In genomic region chr12:27014085-27014858, GRCh38 we compare ENCODE assay signal across 8 cellular contexts. TPM values are rescaled to one million over a fixed set of nuclear protein-coding genes. Genes with fewer than 3 reads are reported as not detected.
DNase-seq lines count a peak whose midpoint lies in the region; ATAC-seq lines count a peak whose summit lies in the region.

A gene with protein sequence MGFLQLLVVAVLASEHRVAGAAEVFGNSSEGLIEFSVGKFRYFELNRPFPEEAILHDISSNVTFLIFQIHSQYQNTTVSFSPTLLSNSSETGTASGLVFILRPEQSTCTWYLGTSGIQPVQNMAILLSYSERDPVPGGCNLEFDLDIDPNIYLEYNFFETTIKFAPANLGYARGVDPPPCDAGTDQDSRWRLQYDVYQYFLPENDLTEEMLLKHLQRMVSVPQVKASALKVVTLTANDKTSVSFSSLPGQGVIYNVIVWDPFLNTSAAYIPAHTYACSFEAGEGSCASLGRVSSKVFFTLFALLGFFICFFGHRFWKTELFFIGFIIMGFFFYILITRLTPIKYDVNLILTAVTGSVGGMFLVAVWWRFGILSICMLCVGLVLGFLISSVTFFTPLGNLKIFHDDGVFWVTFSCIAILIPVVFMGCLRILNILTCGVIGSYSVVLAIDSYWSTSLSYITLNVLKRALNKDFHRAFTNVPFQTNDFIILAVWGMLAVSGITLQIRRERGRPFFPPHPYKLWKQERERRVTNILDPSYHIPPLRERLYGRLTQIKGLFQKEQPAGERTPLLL (minus strand): TSS chr12:27014384. CDS start chr12:27014168, 216 bp downstream.

- DNase-seq in COR-L47 (lab: John Stamatoyannopoulos, UW) (peak; percentile 59), HT-29 (ENCODE audit: low spot score) (peak; percentile 98), NK-92 (lab: John Stamatoyannopoulos, UW; ENCODE audit: unreplicated experiment) (peak; percentile 54), medulla oblongata (ENCODE audit: extremely low spot score) (peak; percentile 95)
- peak; percentile 96 for DNase-seq in activated CD8-positive, alpha-beta memory T cell treated with anti-CD3 and anti-CD28 coated beads for 24 hours
- DNase-seq in effector memory CD4-positive, alpha-beta T cell = peak; percentile 93 to 95 (median 94)
- peak; percentile 90 for DNase-seq in stimulated activated CD8-positive, alpha-beta memory T cell treated with anti-CD3 and anti-CD28 coated beads, Interleukin-12 subunit alpha, Interleukin-12 subunit beta, amount 100 ng/mL, for 1 hour (ENCODE audit: low read depth)

- H3K27ac ChIP-seq in effector memory CD4-positive, alpha-beta T cell (ENCODE audit: insufficient read depth, low read length, poor library complexity, severe bottlenecking) = peak within 1 kb of the TSS; percentile 89

- peak within 1 kb of the TSS; percentile 88 for H3K4me3 ChIP-seq in effector memory CD4-positive, alpha-beta T cell (ENCODE audit: insufficient read depth, low read depth, low read length, poor library complexity, severe bottlenecking)

- ATAC-seq in GM21360 (IDR thresholded peaks at IDR 0.05; ENCODE audit: unreplicated experiment) = peak; percentile 76

- peaks cover 23% of the 10 kb centered on the region for H3K4me1 ChIP-seq in effector memory CD4-positive, alpha-beta T cell (ENCODE audit: control insufficient read depth, insufficient read depth, low read length, poor library complexity, severe bottlenecking)

- H3K36me3 ChIP-seq in effector memory CD4-positive, alpha-beta T cell (ENCODE audit: control insufficient read depth, insufficient read depth, low read length) = no peaks in the 10 kb centered on the region

- H3K9me3 ChIP-seq in effector memory CD4-positive, alpha-beta T cell (ENCODE audit: control insufficient read depth, low read length) = no peaks in the 10 kb centered on the region

- H3K27me3 ChIP-seq in effector memory CD4-positive, alpha-beta T cell (replicated peaks; ENCODE audit: control insufficient read depth, insufficient read depth, low read length, poor library complexity, severe bottlenecking) = no peaks in the 10 kb centered on the region

RNA-seq across cellular contexts. Expression of the gene that starts here (rescaled TPM):
- total RNA-seq in HT-29 (2014; rRNA removed; shearing (Covaris generic)) = 146 and 162 TPM in 2 replicates

Comparison
In these comparisons a context has a peak if more than half of its experiments do, and no peak if none do; other contexts are left out.
1. Peak in every context shown above with its lines: DNase-seq, ATAC-seq, H3K4me3 ChIP-seq and H3K27ac ChIP-seq.